9 cellular contexts compared by ENCODE assay signal in genomic region chr9:125538092-125538473, GRCh38.
DNase-seq lines count a peak whose midpoint lies in the region; ATAC-seq lines count a peak whose summit lies in the region.
"Had no signal": no experiment of that assay in that cellular context is flagged by ENCODE, and none has a peak within 500 bp of the region (broad histone marks: within the 10 kb centered on the region; RNA-seq: fewer than 3 reads in every experiment).

No MANE protein-coding gene starts in this region.

- no peaks in the 10 kb centered on the region for H3K9me3 ChIP-seq in GM23248 (ENCODE audit: low read depth)

- H3K4me2 ChIP-seq in GM23248 (ENCODE audit: unreplicated experiment) = peak overlapping the region; percentile 70

- DNase-seq in GM23248 (peak; percentile 96), NCI-H460 (ENCODE audit: extremely low read depth, low read depth) (peak; percentile 77), epithelial cell of prostate (ENCODE audit: low read depth, low spot score) (peak; percentile 85), pulmonary artery endothelial cell (ENCODE audit: low read depth, low spot score) (peak; percentile 43), substantia nigra (lab: John Stamatoyannopoulos, UW) (no peak)
- DNase-seq in activated CD4-positive, alpha-beta T cell treated with anti-CD3 and anti-CD28 coated beads, Interleukin-2, amount 50 U/mL, for 1 hour = no peak
- DNase-seq: T-helper 1 cell had no signal

- no peaks in the 10 kb centered on the region for H3K36me3 ChIP-seq in GM23248 (ENCODE audit: low read depth)

- no peak overlapping the region for H2AFZ ChIP-seq in GM23248

- in situ Hi-C loops in GM23248 (cut with MboI) = no loop called here

- no peaks in the 10 kb centered on the region for H3K27me3 ChIP-seq in GM23248 (replicated peaks; ENCODE audit: insufficient read depth)

- no peaks in the 10 kb centered on the region for H3K9me2 ChIP-seq in GM23248 (ENCODE audit: insufficient read depth)

- peak overlapping the region; percentile 48; the same call in 1 of the 2 replicates for H3K9ac ChIP-seq in GM23248

- H4K20me1 ChIP-seq in GM23248 (ENCODE audit: insufficient read depth) = no peaks in the 10 kb centered on the region

- H3K4me3 ChIP-seq in GM23248 = 0 out of 2 replicates have a peak overlapping the region, but pooled peaks have one; percentile 42

- WGBS in GM23248 (ENCODE audit: low coverage in 1 of 2, low lambda C conversion rate in 2 of 2, missing lambda C conversion rate in 2 of 2), 2 experiments = 0% methylated on average over 2 of the region's 2 CpGs

- peaks cover 27% of the 10 kb centered on the region; the same call in 1 of the 2 replicates for H3K79me2 ChIP-seq in GM23248 (ENCODE audit: insufficient read depth)

- H3K27ac ChIP-seq in GM23248 (peak overlapping the region; percentile 68), epithelial cell of prostate (peak overlapping the region; percentile 14), substantia nigra (ENCODE audit: low read depth, low read length, poor library complexity, severe bottlenecking) (no peak overlapping the region)

- no peak for ATAC-seq in HG03469 (IDR thresholded peaks at IDR 0.05; ENCODE audit: unreplicated experiment)
- ATAC-seq in HG03159 (IDR thresholded peaks at IDR 0.05; ENCODE audit: unreplicated experiment) = no peak

- H3F3A ChIP-seq in GM23248 (ENCODE audit: insufficient read depth) = peaks cover 4% of the 10 kb centered on the region; the same call in 1 of the 2 replicates

- peaks cover 38% of the 10 kb centered on the region for H3K4me1 ChIP-seq in GM23248 (ENCODE audit: insufficient read depth)

Comparison
In these comparisons a context has a peak if more than half of its experiments do, and no peak if none do; other contexts are left out.
1. DNase-seq: peak in GM23248 (single experiment), NCI-H460 (single experiment), epithelial cell of prostate (single experiment) and pulmonary artery endothelial cell (single experiment); none in activated CD4-positive, alpha-beta T cell treated with anti-CD3 and anti-CD28 coated beads, Interleukin-2, amount 50 U/mL, for 1 hour (single experiment) and substantia nigra (0 of 49).